ENCODE assay signal across 1 cellular context in genomic region chr11:130115218-130115617, GRCh38.
TF ChIP-seq lines count a peak whose summit lies in the region.

No MANE protein-coding gene starts in this region.

TF ChIP-seq in SK-N-SH, 30 proteins besides CTCF, POLR2A, EP300 and RAD21 (continued from another document):
- TF ChIP-seq ZBTB33 (IDR thresholded peaks at IDR 0.05; ENCODE audit: borderline replicate concordance, low read depth), result no peak
- no peak for TF ChIP-seq CHD2 (IDR thresholded peaks at IDR 0.05; ENCODE audit: low read length, partially characterized antibody)
- no peak for TF ChIP-seq TEAD4 (IDR thresholded peaks at IDR 0.05; ENCODE audit: borderline replicate concordance, insufficient read depth)
